Comparison of ENCODE assay signal across 15 cellular contexts in genomic region chr17:58918072-58918471, GRCh38.
A peak's percentile ranks its signal among the peaks of the same experiment; 100 is the strongest.
DNase-seq lines count a peak whose midpoint lies in the region; TF ChIP-seq lines count a peak whose summit lies in the region.
"Had no signal": no experiment of that assay in that cellular context is flagged by ENCODE, and none has a peak within 500 bp of the region (broad histone marks: within the 10 kb centered on the region; RNA-seq: fewer than 3 reads in every experiment).

No MANE protein-coding gene starts in this region.

- CTCF ChIA-PET in HEK293T (lab: Yijun Ruan, JAX): no interaction called here

- peak; percentile 13 for DNase-seq in DMS79 (lab: John Stamatoyannopoulos, UW)
- DNase-seq in HEK293T (ENCODE audit: extremely low spot score): peak; percentile 32
- DNase-seq in NCI-H345 (lab: John Stamatoyannopoulos, UW): peak; percentile 28
- peak; percentile 7 for DNase-seq in iPS DF 4.7 (ENCODE audit: extremely low read depth, low spot score)
- DNase-seq in activated CD4-positive, alpha-beta T cell treated with anti-CD3 and anti-CD28 coated beads, Interleukin-2, amount 50 U/mL, for 4 hours: no peak
- no peak for DNase-seq in HCEC 1CT
- no peak for DNase-seq in hypothalamus (lab: John Stamatoyannopoulos, UW)
- DNase-seq: CD8-positive, alpha-beta memory T cell; DMS 273 treated with DMSO at 0.1 percent for 48 hours; EL; MG63; NCI-H1105 treated with DMSO at 0.1 percent for 48 hours; NCI-H2107; NCI-H510A; T-helper 9 cell had no signal

- POLR2A ChIA-PET in HEK293T (lab: Yijun Ruan, JAX): interaction anchor here (1.2 kb wide), 1 partner anchor 21 kb away, joined by 3 read pairs; no protein-coding TSS in a partner anchor

TF ChIP-seq in HEK293T, 16 proteins besides CTCF, POLR2A, EP300 and RAD21:
- TF ChIP-seq, protein P1, sequence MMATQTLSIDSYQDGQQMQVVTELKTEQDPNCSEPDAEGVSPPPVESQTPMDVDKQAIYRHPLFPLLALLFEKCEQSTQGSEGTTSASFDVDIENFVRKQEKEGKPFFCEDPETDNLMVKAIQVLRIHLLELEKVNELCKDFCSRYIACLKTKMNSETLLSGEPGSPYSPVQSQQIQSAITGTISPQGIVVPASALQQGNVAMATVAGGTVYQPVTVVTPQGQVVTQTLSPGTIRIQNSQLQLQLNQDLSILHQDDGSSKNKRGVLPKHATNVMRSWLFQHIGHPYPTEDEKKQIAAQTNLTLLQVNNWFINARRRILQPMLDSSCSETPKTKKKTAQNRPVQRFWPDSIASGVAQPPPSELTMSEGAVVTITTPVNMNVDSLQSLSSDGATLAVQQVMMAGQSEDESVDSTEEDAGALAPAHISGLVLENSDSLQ (IDR thresholded peaks at IDR 0.05): peak; percentile 61
- TF ChIP-seq FOXM1 (IDR thresholded peaks at IDR 0.05; ENCODE audit: borderline replicate concordance) (0 out of 2 replicates have a peak, but pooled peaks have one; percentile 32), FOXK2 (IDR thresholded peaks at IDR 0.05) (no peak), TARDBP (IDR thresholded peaks at IDR 0.05) (no peak), ARNT (IDR thresholded peaks at IDR 0.05) (no peak), LEF1 (IDR thresholded peaks at IDR 0.05; ENCODE audit: borderline replicate concordance) (no peak)

Comparison
In these comparisons a context has a peak if more than half of its experiments do, and no peak if none do; other contexts are left out.
1. DNase-seq: peak in DMS79 (single experiment), HEK293T (single experiment), NCI-H345 (single experiment) and iPS DF 4.7 (single experiment); none in activated CD4-positive, alpha-beta T cell treated with anti-CD3 and anti-CD28 coated beads, Interleukin-2, amount 50 U/mL, for 4 hours (0 of 2), HCEC 1CT (single experiment) and hypothalamus (0 of 51).